ENCODE assay signal across 8 cellular contexts in the genomic region with DNA sequence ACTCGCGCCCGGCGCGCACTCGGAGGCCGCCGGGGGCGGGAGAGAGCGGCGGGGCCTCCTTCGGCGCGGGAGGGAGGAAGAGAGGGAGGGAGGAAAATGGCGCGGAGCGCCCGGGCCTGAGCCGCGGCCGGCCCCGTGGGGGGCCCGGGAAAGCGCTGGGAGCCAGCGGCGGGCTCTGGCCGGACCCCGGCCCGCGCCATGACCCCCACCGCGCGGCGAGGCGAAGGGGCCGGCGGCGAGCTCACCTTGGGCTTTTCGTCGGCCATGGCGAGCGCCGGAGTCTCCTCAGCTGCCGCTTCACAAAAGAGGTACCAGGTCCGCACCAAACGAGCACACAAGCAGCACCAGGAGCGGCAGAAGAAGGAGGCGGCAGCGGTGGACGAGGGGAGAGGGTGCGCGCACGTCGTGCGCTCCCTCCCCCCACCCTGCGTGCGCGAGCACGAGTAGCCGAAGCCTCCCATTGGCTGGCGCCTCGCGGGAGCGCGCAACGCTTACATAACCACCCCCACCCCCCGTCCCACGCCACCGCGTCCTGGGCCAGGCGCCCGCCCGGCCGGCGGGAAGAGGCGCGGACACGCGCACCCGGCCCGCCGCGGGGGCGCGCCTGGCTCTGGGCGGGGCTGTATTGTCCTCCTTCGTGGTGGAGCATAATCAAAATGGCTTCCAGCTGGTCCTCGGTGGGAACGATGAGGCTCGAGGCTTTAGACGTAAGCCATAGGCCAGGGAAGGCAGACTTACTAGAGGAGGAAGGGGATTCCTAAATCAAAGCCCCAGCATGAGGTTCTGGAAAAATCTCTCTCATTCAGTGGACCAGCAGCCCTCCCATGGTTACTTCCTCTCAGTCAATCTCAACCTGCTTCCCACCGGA. TPM values are rescaled to one million over a fixed set of nuclear protein-coding genes. Genes with fewer than 3 reads are reported as not detected.
A peak's percentile ranks its signal among the peaks of the same experiment; 100 is the strongest.
DNase-seq lines count a peak whose midpoint lies in the region; ATAC-seq, FAIRE-seq and TF ChIP-seq lines count a peak whose summit lies in the region.

A gene (minus strand): TSS at position 391 of the 868 bp plus-strand sequence. CDS start 125 bp downstream, at position 266.

- TF ChIP-seq EP300 in HepG2 (IDR thresholded peaks at IDR 0.05; ENCODE audit: low read depth in 2 of 2, low read length in 2 of 2) = peak in 1 of 2 experiments; percentile 44; a peak in 3 of 4 replicates
- 0 out of 2 replicates have a peak, but pooled peaks have one; percentile 39 for TF ChIP-seq EP300 in HepG2 (CRISPR knock-in tag; IDR thresholded peaks at IDR 0.05; ENCODE audit: borderline replicate concordance)

- H3K27ac ChIP-seq in C4-2B (peak within 1 kb of the TSS; percentile 97), HepG2 (ENCODE audit: extremely low read length, insufficient read depth, low read length) (peak within 1 kb of the TSS; percentile 96)

- H3K36me3 Mint-ChIP-seq in dendritic cell treated with granulocyte-macrophage colony-stimulating factor and Interleukin-4, amounts not matched to agents 40 ng/mL and 50 ng/mL, for 4 days (ENCODE audit: low read depth) = peaks cover 45% of the 10 kb centered on the region

- POLR2A ChIA-PET in HepG2 (lab: Yijun Ruan, JAX) = interaction anchor here (0.9 to 2.1 kb wide), 17 partner anchors 8 to 223 kb away, joined by 3 to 13 read pairs (median 4); a partner anchor contains a TSS

- intact Hi-C loops in dendritic cell treated with granulocyte-macrophage colony-stimulating factor and Interleukin-4, amounts not matched to agents 40 ng/mL and 50 ng/mL, for 4 days (cut with micrococcal nuclease) = no loop called here
- intact Hi-C loops in HepG2 (cut with micrococcal nuclease; ENCODE audit: unreplicated experiment) = no loop called here

- in situ Hi-C loops in HepG2 (cut with HindIII; ENCODE audit: extremely low pct_ligation_motif_present, low pct_unique_long_range_greater_than_20kb) = no loop called here

- H3K27me3 ChIP-seq in HepG2 (ENCODE audit: control insufficient read depth in 1 of 2, insufficient read depth in 2 of 2, low read length in 2 of 2) = no peaks in the 10 kb centered on the region; a peak in 1 of 5 replicates

- CTCF ChIA-PET in HepG2 (lab: Yijun Ruan, JAX; ENCODE audit: low intra/inter-chr PET ratio, low total read pairs) = no interaction called here

- H3K4me1 ChIP-seq in HepG2 (ENCODE audit: insufficient read depth, low read length) = peaks cover 47% of the 10 kb centered on the region

- H4K20me1 ChIP-seq in HepG2 (ENCODE audit: insufficient read depth, low read length) = peaks cover 15% of the 10 kb centered on the region

- H3K4me2 ChIP-seq in HepG2 (ENCODE audit: low read depth, low read length) = peak within 1 kb of the TSS; percentile 94

- no peaks in the 10 kb centered on the region for H3K9me3 ChIP-seq in HepG2 (ENCODE audit: low read length)

- peak within 1 kb of the TSS; percentile 92 to 98 (median 96) for H3K4me3 ChIP-seq in HepG2 (replicated peaks in 1 of 3; ENCODE audit: insufficient read depth in 1 of 3, low read depth in 2 of 3, low read length in 3 of 3)

- TF ChIP-seq CTCF in C4-2B (conservative IDR thresholded peaks at IDR 0.05) = no peak; the same call in 1 of the 2 replicates
- peak; percentile 12; the same call in 1 of the 2 replicates for TF ChIP-seq CTCF in HepG2 (CRISPR knock-in tag; IDR thresholded peaks at IDR 0.05)

- FAIRE-seq in HepG2 (lab: Jason Lieb, UNC) = peak; percentile 51

- ATAC-seq in GM19351 (IDR thresholded peaks at IDR 0.05; ENCODE audit: unreplicated experiment) (peak; percentile 74), HG03520 (IDR thresholded peaks at IDR 0.05; ENCODE audit: unreplicated experiment) (peak; percentile 48), HepG2 (peak; percentile 84)

- H3K27ac Mint-ChIP-seq in dendritic cell treated with granulocyte-macrophage colony-stimulating factor and Interleukin-4, amounts not matched to agents 40 ng/mL and 50 ng/mL, for 4 days = peak within 1 kb of the TSS; percentile 99

- peaks cover 10 to 19% of the 10 kb centered on the region in 2 experiments; a peak in 4 of 5 replicates for H3K36me3 ChIP-seq in HepG2 (replicated peaks in 1 of 2; ENCODE audit: control insufficient read depth in 1 of 2, insufficient read depth in 2 of 2, low read length in 2 of 2)

- H3K79me2 ChIP-seq in HepG2 (ENCODE audit: insufficient read depth, low read length) = peaks cover 45% of the 10 kb centered on the region

- no TSS peak for BruUV-seq in HepG2 (replicated peaks; lab: Mats Ljungman, UMichigan)

- H3K27me3 Mint-ChIP-seq in dendritic cell treated with granulocyte-macrophage colony-stimulating factor and Interleukin-4, amounts not matched to agents 40 ng/mL and 50 ng/mL, for 4 days = no peaks in the 10 kb centered on the region

- DNase-seq in NCI-H69 (lab: John Stamatoyannopoulos, UW) (peak; percentile 99), HepG2 (ENCODE audit: low spot score) (peak; percentile 84)
- peak; percentile 92 to 95 for DNase-seq in activated CD4-positive, alpha-beta T cell treated with anti-CD3 and anti-CD28 coated beads, Interleukin-2, amount 50 U/mL, for 24 hours (ENCODE audit: low read depth in 1 of 2, low spot score in 1 of 2)
- peak; percentile 95 to 96 for DNase-seq in stimulated activated CD4-positive, alpha-beta T cell treated with anti-CD3 and anti-CD28 coated beads, Interleukin-2, amount 100 ng/mL, for 48 hours

- peak within 1 kb of the TSS; percentile 79 for H3K4me3 Mint-ChIP-seq in dendritic cell treated with granulocyte-macrophage colony-stimulating factor and Interleukin-4, amounts not matched to agents 40 ng/mL and 50 ng/mL, for 4 days

- peak; percentile 61; the same call in 1 of the 2 replicates for TF ChIP-seq RAD21 in HepG2 (CRISPR knock-in tag; IDR thresholded peaks at IDR 0.05)

- peaks cover 29% of the 10 kb centered on the region for H3K4me1 Mint-ChIP-seq in dendritic cell treated with granulocyte-macrophage colony-stimulating factor and Interleukin-4, amounts not matched to agents 40 ng/mL and 50 ng/mL, for 4 days (ENCODE audit: low read depth)

- H3K9me3 Mint-ChIP-seq in dendritic cell treated with granulocyte-macrophage colony-stimulating factor and Interleukin-4, amounts not matched to agents 40 ng/mL and 50 ng/mL, for 4 days = no peaks in the 10 kb centered on the region

- H2AFZ ChIP-seq in HepG2 (ENCODE audit: low read length) = peak within 1 kb of the TSS; percentile 87

- peak; percentile 76 to 82 for TF ChIP-seq POLR2A in HepG2 (IDR thresholded peaks at IDR 0.05; ENCODE audit: insufficient read depth in 1 of 2, low read depth in 2 of 2, low read length in 2 of 2)

- peak within 1 kb of the TSS; percentile 95 for H3K9ac ChIP-seq in HepG2 (ENCODE audit: insufficient read depth, low read depth, low read length)

- 2% methylated on average over 46 of the region's 92 CpGs for WGBS in HepG2 (ENCODE audit: low lambda C conversion rate)

TF ChIP-seq in HepG2, 621 proteins besides CTCF, POLR2A, EP300 and RAD21 (continues in another document):
- no peak for TF ChIP-seq MTF1 (CRISPR knock-in tag; IDR thresholded peaks at IDR 0.05)
- TF ChIP-seq MXD4 (CRISPR knock-in tag; IDR thresholded peaks at IDR 0.05) = peak; percentile 47; the same call in 1 of the 2 replicates
- no peak for TF ChIP-seq MAFK (conservative IDR thresholded peaks at IDR 0.05 in 1 of 2, IDR thresholded peaks at IDR 0.05 in 1 of 2; ENCODE audit: low read length in 2 of 2)

RNA-seq across cellular contexts. Expression of the gene that starts here (rescaled TPM):
- 553 and 842 TPM in 2 replicates for total RNA-seq in HepG2 (2016; rRNA removed; fragmentation: Illumina TruSeq; extraction: Trizol)
- total RNA-seq in HepG2 (2016; cell fraction: cytosol; rRNA removed; fragmentation: Illumina TruSeq; extraction: Trizol; ENCODE audit: low read depth) = 162 and 178 TPM in 2 replicates
- total RNA-seq in HepG2 (2016; cell fraction: insoluble cytoplasmic fraction; rRNA removed; fragmentation: Illumina TruSeq; extraction: Trizol) = 553 and 885 TPM in 2 replicates
- 469 and 483 TPM in 2 replicates for total RNA-seq in HepG2 (2016; cell fraction: membrane; rRNA removed; fragmentation: Illumina TruSeq; extraction: Trizol)
- 195 and 213 TPM in 2 replicates for total RNA-seq in HepG2 (2016; cell fraction: nucleus; rRNA removed; fragmentation: Illumina TruSeq; extraction: Trizol)
- 252 and 337 TPM in 2 replicates for polyA plus RNA-seq in HepG2 (2011; rRNA removed)
- 69.8 and 103 TPM in 2 replicates for polyA plus RNA-seq in HepG2 (2011; cell fraction: cytosol; rRNA removed)
- 25.8 and 30.1 TPM in 2 replicates for polyA plus RNA-seq in HepG2 (2011; cell fraction: nucleus; rRNA removed)
- polyA plus RNA-seq in HepG2 (2012) = 289 and 643 TPM in 2 replicates
- polyA plus RNA-seq in HepG2 (2016; cell fraction: cytosol; fragmentation: Illumina TruSeq; extraction: Trizol; ENCODE audit: low read depth) = 377 and 391 TPM in 2 replicates
- 1,249 and 1,398 TPM in 2 replicates for polyA plus RNA-seq in HepG2 (2016; cell fraction: insoluble cytoplasmic fraction; fragmentation: Illumina TruSeq; extraction: Trizol; ENCODE audit: low read depth)
- 612 and 621 TPM in 2 replicates for polyA plus RNA-seq in HepG2 (2016; cell fraction: membrane; fragmentation: Illumina TruSeq; extraction: Trizol; ENCODE audit: low read depth)
- polyA plus RNA-seq in HepG2 (2016; cell fraction: nucleus; fragmentation: Illumina TruSeq; extraction: Trizol; ENCODE audit: insufficient read depth, low read depth) = 448 and 485 TPM in 2 replicates
- 78.7 and 95.4 TPM in 2 replicates for polyA minus RNA-seq in HepG2 (2011; rRNA and poly(A)+ RNA removed; ENCODE audit: low replicate concordance)
- polyA minus RNA-seq in HepG2 (2011; cell fraction: cytosol; rRNA and poly(A)+ RNA removed) = 255 and 261 TPM in 2 replicates
- polyA minus RNA-seq in HepG2 (2011; cell fraction: nucleus; rRNA and poly(A)+ RNA removed) = 42.5 and 63.9 TPM in 2 replicates

Comparison
In these comparisons a context has a peak if more than half of its experiments do, and no peak if none do; other contexts are left out.
1. Peak in every context shown above with its lines: DNase-seq, ATAC-seq, H3K4me3 ChIP-seq and H3K27ac ChIP-seq.